ENCODE assay signal across 25 cellular contexts in the genomic region with DNA sequence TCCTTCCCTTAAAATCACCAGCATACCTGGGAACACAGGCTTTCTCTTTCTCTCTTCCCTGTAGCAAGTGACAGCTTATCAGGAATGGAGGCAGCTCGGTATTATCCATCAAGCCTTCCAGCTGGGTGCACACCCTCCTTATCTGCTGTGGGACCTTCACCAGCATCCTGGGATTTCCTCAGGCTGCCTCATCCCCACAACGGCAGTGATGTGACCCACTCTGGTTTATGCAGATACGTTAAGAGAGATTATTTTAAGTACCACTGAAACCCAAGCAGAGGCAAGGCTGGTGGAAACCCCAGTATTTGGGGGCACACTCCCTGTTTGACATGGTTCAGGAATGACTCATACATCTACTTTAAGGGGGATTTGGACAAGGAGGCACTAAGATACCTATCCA.
"Had no signal": no experiment of that assay in that cellular context is flagged by ENCODE, and none has a peak within 500 bp of the region (broad histone marks: within the 10 kb centered on the region; RNA-seq: fewer than 3 reads in every experiment).

No MANE protein-coding gene starts in this region.

- H3K4me3 ChIP-seq: body of pancreas, mucosa of descending colon, ovary, prostate gland, right atrium auricular region, spleen, upper lobe of right lung had no signal

- H3K36me3 Mint-ChIP-seq: activated CD4-positive, alpha-beta memory T cell treated with anti-CD3 and anti-CD28 coated beads for 36 hours had no signal

- H3K9me3 Mint-ChIP-seq: activated CD4-positive, alpha-beta memory T cell treated with anti-CD3 and anti-CD28 coated beads for 36 hours; activated naive CD8-positive, alpha-beta T cell treated with anti-CD3 and anti-CD28 coated beads, Interleukin-2, amount 50 U/mL, for 24 hours; activated T-cell treated with anti-CD3 and anti-CD28 coated beads, Interleukin-2, amount 50 U/mL, for 72 hours; dendritic cell treated with granulocyte-macrophage colony-stimulating factor and Interleukin-4, amounts not matched to agents 40 ng/mL and 50 ng/mL, for 4 days had no signal

- DNase-seq: activated CD4-positive, alpha-beta memory T cell treated with anti-CD3 and anti-CD28 coated beads for 36 hours; activated CD4-positive, alpha-beta T cell treated with anti-CD3 and anti-CD28 coated beads for 4 hours; activated CD4-positive, CD25-positive, alpha-beta regulatory T cell; activated effector memory CD4-positive, alpha-beta T cell treated with anti-CD3 and anti-CD28 coated beads, Interleukin-2, amount 50 U/mL, for 16 hours; activated naive CD4-positive, alpha-beta T cell treated with anti-CD3 and anti-CD28 coated beads, Interleukin-2, amount 50 U/mL, for 16 hours; activated naive CD8-positive, alpha-beta T cell treated with anti-CD3 and anti-CD28 coated beads, Interleukin-2, amount 50 U/mL, for 24 hours; activated T-cell treated with anti-CD3 and anti-CD28 coated beads, Interleukin-2, amount 50 U/mL, for 72 hours; anterior cingulate cortex; body of pancreas; effector memory CD4-positive, alpha-beta T cell; hypothalamus; islet precursor cell; left cardiac atrium; mesenchymal stem cell; mucosa of descending colon; ovary; spleen; stimulated activated CD4-positive, alpha-beta T cell treated with anti-CD3 and anti-CD28 coated beads, Interleukin-4, amount 100 ng/mL, for 24 hours; stimulated activated naive CD8-positive, alpha-beta T cell treated with anti-CD3 and anti-CD28 coated beads, Interleukin-15, Interleukin-2, amounts not matched to agents 100 U/mL and 50 U/mL, for 24 hours; T-helper 9 cell; upper lobe of right lung had no signal

- H3K27ac Mint-ChIP-seq: activated CD4-positive, alpha-beta memory T cell treated with anti-CD3 and anti-CD28 coated beads for 36 hours; activated naive CD8-positive, alpha-beta T cell treated with anti-CD3 and anti-CD28 coated beads, Interleukin-2, amount 50 U/mL, for 24 hours; activated T-cell treated with anti-CD3 and anti-CD28 coated beads, Interleukin-2, amount 50 U/mL, for 72 hours; dendritic cell treated with granulocyte-macrophage colony-stimulating factor and Interleukin-4, amounts not matched to agents 40 ng/mL and 50 ng/mL, for 4 days had no signal

- H3K27me3 ChIP-seq: body of pancreas, ovary, right atrium auricular region, spleen, upper lobe of right lung had no signal

- ATAC-seq: activated naive CD8-positive, alpha-beta T cell treated with anti-CD3 and anti-CD28 coated beads, Interleukin-2, amount 50 U/mL, for 24 hours; activated T-cell treated with anti-CD3 and anti-CD28 coated beads, Interleukin-2, amount 50 U/mL, for 72 hours; body of pancreas; esophagus mucosa; left cardiac atrium; mucosa of descending colon; stimulated activated naive CD8-positive, alpha-beta T cell treated with anti-CD3 and anti-CD28 coated beads, Interleukin-15, Interleukin-2, amounts not matched to agents 100 U/mL and 50 U/mL, for 24 hours; upper lobe of right lung had no signal

- H3K9me3 ChIP-seq: body of pancreas, mucosa of descending colon, ovary, prostate gland, right atrium auricular region, spleen, upper lobe of right lung had no signal

- H3K4me1 Mint-ChIP-seq: activated naive CD8-positive, alpha-beta T cell treated with anti-CD3 and anti-CD28 coated beads, Interleukin-2, amount 50 U/mL, for 24 hours had no signal

- H3K27ac ChIP-seq: body of pancreas, ovary, prostate gland, right atrium auricular region, spleen, upper lobe of right lung had no signal

- H3K4me3 Mint-ChIP-seq: activated CD4-positive, alpha-beta memory T cell treated with anti-CD3 and anti-CD28 coated beads for 36 hours; activated naive CD8-positive, alpha-beta T cell treated with anti-CD3 and anti-CD28 coated beads, Interleukin-2, amount 50 U/mL, for 24 hours; activated T-cell treated with anti-CD3 and anti-CD28 coated beads, Interleukin-2, amount 50 U/mL, for 72 hours; dendritic cell treated with granulocyte-macrophage colony-stimulating factor and Interleukin-4, amounts not matched to agents 40 ng/mL and 50 ng/mL, for 4 days had no signal

- H3K36me3 ChIP-seq: ovary, prostate gland, right atrium auricular region, spleen, upper lobe of right lung had no signal

- H3K27me3 Mint-ChIP-seq: activated CD4-positive, alpha-beta memory T cell treated with anti-CD3 and anti-CD28 coated beads for 36 hours; activated naive CD8-positive, alpha-beta T cell treated with anti-CD3 and anti-CD28 coated beads, Interleukin-2, amount 50 U/mL, for 24 hours had no signal

- H3K4me1 ChIP-seq: body of pancreas, prostate gland, right atrium auricular region, spleen, upper lobe of right lung had no signal
